1 cellular context compared by ENCODE assay signal in genomic region chr21:44793269-44794030, GRCh38.
TF ChIP-seq lines count a peak whose summit lies in the region.

No MANE protein-coding gene starts in this region.

TF ChIP-seq in K562, 482 proteins besides CTCF, POLR2A, EP300 and RAD21 (continued from another document and continues in another):
- TF ChIP-seq SRF (CRISPR knock-in tag; IDR thresholded peaks at IDR 0.05) (no peak), KLF1 (tag; IDR thresholded peaks at IDR 0.05) (no peak), SNIP1 (IDR thresholded peaks at IDR 0.05; ENCODE audit: low read depth) (no peak), RBM17 (IDR thresholded peaks at IDR 0.05; ENCODE audit: borderline replicate concordance, low read depth, low read length) (no peak), BCOR (IDR thresholded peaks at IDR 0.05) (no peak), EWSR1 (IDR thresholded peaks at IDR 0.05; ENCODE audit: borderline replicate concordance, low read depth, partially characterized antibody) (no peak), ZFP36 (IDR thresholded peaks at IDR 0.05; ENCODE audit: low read depth, low read length, partially characterized antibody) (peak; percentile 21), ZBTB33 (CRISPR knock-in tag; IDR thresholded peaks at IDR 0.05) (peak; percentile 39; the same call in 1 of the 2 replicates), ZNF592 (IDR thresholded peaks at IDR 0.05) (peak; percentile 45), NR2C1 (IDR thresholded peaks at IDR 0.05) (peak; percentile 89), NR2C1 (tag; IDR thresholded peaks at IDR 0.05) (peak; percentile 92), CCNT2 (IDR thresholded peaks at IDR 0.05; ENCODE audit: borderline replicate concordance, extremely low read depth, insufficient read length, low read depth, low read length) (no peak), HDAC3 (IDR thresholded peaks at IDR 0.05; ENCODE audit: borderline replicate concordance, partially characterized antibody) (no peak), BCLAF1 (IDR thresholded peaks at IDR 0.05; ENCODE audit: borderline replicate concordance in 1 of 2, control insufficient read depth in 1 of 2, low read depth in 2 of 2, low read length in 1 of 2) (no peak), DEAF1 (CRISPR knock-in tag; IDR thresholded peaks at IDR 0.05) (peak; percentile 79), ILF3 (IDR thresholded peaks at IDR 0.05; ENCODE audit: borderline replicate concordance) (peak; percentile 39; the same call in 1 of the 2 replicates), LEF1 (IDR thresholded peaks at IDR 0.05) (no peak), ATF7 (IDR thresholded peaks at IDR 0.05) (0 out of 2 replicates have a peak, but pooled peaks have one; percentile 19), SMC3 (conservative IDR thresholded peaks at IDR 0.05; ENCODE audit: insufficient read depth, low read depth, low read length) (peak; percentile 52; the same call in 1 of the 2 replicates), PML (IDR thresholded peaks at IDR 0.05; ENCODE audit: low read length) (no peak), MAFG (tag; conservative IDR thresholded peaks at IDR 0.05) (no peak; the same call in 1 of the 2 replicates), EHMT2 (IDR thresholded peaks at IDR 0.05) (no peak), CLOCK (CRISPR knock-in tag; IDR thresholded peaks at IDR 0.05; ENCODE audit: borderline replicate concordance) (no peak), STAT6 (CRISPR knock-in tag; IDR thresholded peaks at IDR 0.05) (no peak), NR2F6 (CRISPR knock-in tag; IDR thresholded peaks at IDR 0.05) (no peak), NCOA1 (IDR thresholded peaks at IDR 0.05; ENCODE audit: low read depth) (no peak), USF2 (CRISPR knock-in tag; IDR thresholded peaks at IDR 0.05) (no peak), SMARCE1 (IDR thresholded peaks at IDR 0.05) (peak; percentile 63; the same call in 1 of the 2 replicates), POLR2AphosphoS5 (IDR thresholded peaks at IDR 0.05; ENCODE audit: control insufficient read depth, insufficient read depth, low read depth, low read length) (no peak), FOSL1 (tag; conservative IDR thresholded peaks at IDR 0.05) (0 out of 2 replicates have a peak, but pooled peaks have one; percentile 29), RBM22 (IDR thresholded peaks at IDR 0.05; ENCODE audit: low read depth, low read length, poor library complexity, severe bottlenecking) (no peak), ARID2 (IDR thresholded peaks at IDR 0.05) (peak; percentile 68), ARID3A (IDR thresholded peaks at IDR 0.05; ENCODE audit: borderline replicate concordance, low read depth, low read length) (0 out of 2 replicates have a peak, but pooled peaks have one; percentile 40), POLR2AphosphoS2 (IDR thresholded peaks at IDR 0.05; ENCODE audit: low read length) (no peak), DMBX1 (CRISPR knock-in tag; IDR thresholded peaks at IDR 0.05; ENCODE audit: borderline replicate concordance) (no peak), NFIX (CRISPR knock-in tag; IDR thresholded peaks at IDR 0.05; ENCODE audit: low read depth) (no peak), SRSF9 (IDR thresholded peaks at IDR 0.05; ENCODE audit: borderline replicate concordance, low read depth, low read length) (no peak), POLR3G (IDR thresholded peaks at IDR 0.05; ENCODE audit: extremely low read depth, insufficient read length, insufficient replicate concordance) (no peak), RNF2 (IDR thresholded peaks at IDR 0.05) (no peak), ARID1B (IDR thresholded peaks at IDR 0.05) (0 out of 2 replicates have a peak, but pooled peaks have one; percentile 15), SMARCA4 (IDR thresholded peaks at IDR 0.05) (peak; percentile 83), MNT (conservative IDR thresholded peaks at IDR 0.05) (0 out of 4 replicates have a peak, but pooled peaks of 1 of the 2 experiments have one; percentile 28)
